Comparison of ENCODE assay signal across 22 cellular contexts in the genomic region with DNA sequence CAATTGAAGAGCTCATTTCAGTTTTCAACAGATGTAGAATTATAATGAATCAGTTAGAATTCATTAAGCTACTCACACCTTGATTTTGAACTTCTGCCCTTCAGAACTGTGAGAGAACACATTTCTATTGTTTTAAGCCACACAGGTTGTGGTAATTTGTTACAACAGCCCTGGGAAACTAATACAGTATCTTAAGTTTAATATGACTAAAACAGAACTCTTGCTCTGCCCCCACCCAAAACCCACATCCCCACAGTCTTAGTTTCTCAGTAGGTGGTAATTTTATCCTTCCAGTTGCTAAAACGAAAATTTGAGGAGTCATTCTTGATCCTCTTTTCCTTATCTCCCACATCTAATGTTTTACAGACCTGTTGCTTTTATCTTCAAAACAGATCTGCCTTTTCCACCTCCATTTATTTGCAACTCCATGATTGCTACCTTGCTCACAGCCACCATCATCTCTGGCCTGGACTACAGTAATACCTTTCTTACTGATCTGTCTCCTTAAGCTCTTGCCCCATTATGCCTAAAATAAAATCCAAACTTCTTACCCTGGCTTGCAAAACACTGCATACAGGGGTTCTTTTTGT.
DNase-seq lines count a peak whose midpoint lies in the region; ATAC-seq, FAIRE-seq and TF ChIP-seq lines count a peak whose summit lies in the region.
"Had no signal": no experiment of that assay in that cellular context is flagged by ENCODE, and none has a peak within 500 bp of the region (broad histone marks: within the 10 kb centered on the region; RNA-seq: fewer than 3 reads in every experiment).

No MANE protein-coding gene starts in this region.

- CTCF ChIA-PET in H1 (lab: Charles Lee; ENCODE audit: partially characterized antibody): interaction anchor here (0.6 to 2.0 kb wide), 2 partner anchors 64 to 1926 kb away, joined by 3 to 8 read pairs; no protein-coding TSS in a partner anchor

- H3K4me3 Mint-ChIP-seq in effector memory CD8-positive, alpha-beta T cell: no peak overlapping the region
- H3K4me3 Mint-ChIP-seq: CD14-positive monocyte, T-cell had no signal

- no peaks in the 10 kb centered on the region for H4K20me1 ChIP-seq in H1 (replicated peaks in 1 of 2; ENCODE audit: control insufficient read depth in 1 of 2, insufficient read depth in 2 of 2, low read length in 2 of 2)

- H3K27ac Mint-ChIP-seq in effector memory CD8-positive, alpha-beta T cell: no peak overlapping the region
- H3K27ac Mint-ChIP-seq: CD14-positive monocyte, T-cell had no signal

- H2BK12ac ChIP-seq in H1 (ENCODE audit: low read depth, low read length): peak overlapping the region; percentile 88

- no peak overlapping the region for H3K9ac ChIP-seq in H1 (replicated peaks in 1 of 4; ENCODE audit: extremely low read depth in 1 of 4, low read depth in 3 of 4, low read length in 3 of 4)

- peak overlapping the region; percentile 31 for H4K5ac ChIP-seq in H1 (ENCODE audit: insufficient read length, low read depth, low read length)

- H3K18ac ChIP-seq in H1 (ENCODE audit: extremely low read depth, low read length): 0 out of 2 replicates have a peak overlapping the region, but pooled peaks have one; percentile 26

- no peak overlapping the region for H3K14ac ChIP-seq in H1 (ENCODE audit: insufficient read length)

- ATAC-seq in GM18868 (IDR thresholded peaks at IDR 0.05; ENCODE audit: unreplicated experiment): peak; percentile 62
- peak; percentile 54 for ATAC-seq in HG03095 (IDR thresholded peaks at IDR 0.05; ENCODE audit: unreplicated experiment)
- no peak for ATAC-seq in effector memory CD8-positive, alpha-beta T cell (replicated peaks)
- ATAC-seq: T-cell had no signal

- POLR2A ChIA-PET in H1 (lab: Charles Lee; ENCODE audit: partially characterized antibody): no interaction called here

- WGBS in H1 (ENCODE audit: extremely low coverage in 1 of 2, insufficient coverage in 1 of 2, insufficient read length in 1 of 2, insufficient replicate concordance in 2 of 2, low coverage in 1 of 2, low lambda C conversion rate in 2 of 2, missing lambda C conversion rate in 1 of 2), 2 experiments: 36% methylated on average over 1 of the region's 1 CpG; no CpG with 5 or more reads in 1 of the 2 experiments

- no peak overlapping the region for H3K4ac ChIP-seq in H1 (replicated peaks; ENCODE audit: insufficient read length, low read depth, low read length)

- TF ChIP-seq CTCF in H1 (IDR thresholded peaks at IDR 0.05; ENCODE audit: control extremely low read depth in 1 of 3, insufficient read depth in 1 of 3, low read depth in 1 of 3, low read length in 3 of 3): no peak

- H3K36me3 ChIP-seq in H1 (ENCODE audit: control insufficient read depth in 2 of 4, insufficient read depth in 4 of 4, low read length in 3 of 4): peaks cover 0 to 4% (median 0%) of the 10 kb centered on the region in 4 experiments; a peak in 3 of 8 replicates
- H3K36me3 ChIP-seq: MG63, Peyer's patch had no signal

- H3K4me1 Mint-ChIP-seq in effector memory CD8-positive, alpha-beta T cell (ENCODE audit: low read depth in 2 of 2): no peaks in the 10 kb centered on the region
- H3K4me1 Mint-ChIP-seq: CD14-positive monocyte, T-cell had no signal

- peak overlapping the region; percentile 87; the same call in 1 of the 2 replicates for H2BK20ac ChIP-seq in H1 (ENCODE audit: low read length)

- no peak overlapping the region for H2AK5ac ChIP-seq in H1 (ENCODE audit: low read depth, low read length)

- H3K23me2 ChIP-seq in H1 (ENCODE audit: low read depth, low read length): no peaks in the 10 kb centered on the region

- TF ChIP-seq POLR2A in H1 (IDR thresholded peaks at IDR 0.05; ENCODE audit: control extremely low read depth in 1 of 2, low read depth in 2 of 2, low read length in 2 of 2): no peak

- TF ChIP-seq RAD21 in H1 (IDR thresholded peaks at IDR 0.05 in 1 of 2, conservative IDR thresholded peaks at IDR 0.05 in 1 of 2; ENCODE audit: low read depth in 2 of 2, low read length in 2 of 2): no peak

- H3K9me3 ChIP-seq in H1 (ENCODE audit: insufficient read depth in 2 of 2, low read depth in 1 of 2, low read length in 1 of 2): peaks cover 8% of the 10 kb centered on the region in 2 experiments; a peak in 3 of 4 replicates
- H3K9me3 ChIP-seq: MG63, Peyer's patch had no signal

- H3K27me3 Mint-ChIP-seq in effector memory CD8-positive, alpha-beta T cell: peaks cover 28 to 43% of the 10 kb centered on the region in 2 donors

- peak overlapping the region; percentile 6 for H4K91ac ChIP-seq in H1 (replicated peaks; ENCODE audit: insufficient read length, low read length)

- peak overlapping the region in 1 of 2 experiments; percentile 25; a peak in 1 of 4 replicates for H3K4me2 ChIP-seq in H1 (ENCODE audit: insufficient read depth in 1 of 2, low read depth in 2 of 2, low read length in 2 of 2)

- peak overlapping the region; percentile 81 for H2BK120ac ChIP-seq in H1 (replicated peaks; ENCODE audit: low read depth, low read length)

- no peak overlapping the region for H4K8ac ChIP-seq in H1 (ENCODE audit: extremely low read depth, insufficient read depth, low read length)

- no peak overlapping the region for H2AFZ ChIP-seq in H1 (ENCODE audit: low read length)

- H3K4me3 ChIP-seq in H1 (ENCODE audit: extremely low read depth in 1 of 4, insufficient read depth in 2 of 4, low read depth in 3 of 4, low read length in 4 of 4): no peak overlapping the region
- H3K4me3 ChIP-seq: MG63, Peyer's patch, SK-N-MC had no signal

- no peaks in the 10 kb centered on the region for H3K36me3 Mint-ChIP-seq in effector memory CD8-positive, alpha-beta T cell (ENCODE audit: insufficient read depth)
- H3K36me3 Mint-ChIP-seq: CD14-positive monocyte, T-cell had no signal

- no peaks in the 10 kb centered on the region for H3K79me2 ChIP-seq in H1 (ENCODE audit: control insufficient read depth in 1 of 2, insufficient read depth in 2 of 2, low read length in 2 of 2)

- TF ChIP-seq EP300 in H1 (IDR thresholded peaks at IDR 0.05; ENCODE audit: borderline replicate concordance in 1 of 2, low read depth in 2 of 2, low read length in 2 of 2): no peak

- DNase-seq in H1 (ENCODE audit: low read depth in 1 of 2, low spot score in 2 of 2) (no peak), urothelium cell line (ENCODE audit: low spot score) (no peak), DMS153 (lab: John Stamatoyannopoulos, UW) (no peak), SKM-1 (lab: John Stamatoyannopoulos, UW; ENCODE audit: unreplicated experiment) (no peak)
- no peak for DNase-seq in effector memory CD8-positive, alpha-beta T cell
- DNase-seq: AML-193, COR-L47, H7, IMR-90, Karpas-422, MG63, NCI-H1092, NCI-H146, NCI-H2081 treated with DMSO at 0.1 percent for 48 hours, NCI-H510A treated with DMSO at 0.1 percent for 48 hours, Peyer's patch, Right ventricle myocardium superior, T-cell had no signal

- peak overlapping the region; percentile 92; the same call in 1 of the 2 replicates for H2BK5ac ChIP-seq in H1 (ENCODE audit: low read depth, low read length)

- no peaks in the 10 kb centered on the region for H3K9me3 Mint-ChIP-seq in effector memory CD8-positive, alpha-beta T cell

- H2BK15ac ChIP-seq in H1 (ENCODE audit: low read length): no peak overlapping the region

- no peak overlapping the region for H3K23ac ChIP-seq in H1 (ENCODE audit: insufficient read length)

- H3K27me3 ChIP-seq in H1 (replicated peaks in 1 of 4; ENCODE audit: control insufficient read depth in 3 of 4, extremely low read depth in 1 of 4, insufficient read depth in 3 of 4, low read length in 3 of 4): no peaks in the 10 kb centered on the region
- H3K27me3 ChIP-seq: MG63, Peyer's patch had no signal

- H3K79me1 ChIP-seq in H1 (ENCODE audit: low read depth, low read length): no peaks in the 10 kb centered on the region

- FAIRE-seq in H1 (lab: Jason Lieb, UNC): no peak
- peak; percentile 42 for FAIRE-seq in urothelium cell line (lab: Jason Lieb, UNC)

- H3K4me1 ChIP-seq in H1 (replicated peaks in 1 of 4; ENCODE audit: control insufficient read depth in 3 of 4, insufficient read depth in 4 of 4, low read length in 3 of 4): peaks cover 3 to 17% (median 11%) of the 10 kb centered on the region in 4 experiments; a peak in 6 of 7 replicates
- H3K4me1 ChIP-seq: Peyer's patch had no signal

- H3K27ac ChIP-seq in H1 (ENCODE audit: low read depth, low read length): peak overlapping the region; percentile 11; the same call in 1 of the 2 replicates
- H3K27ac ChIP-seq: Peyer's patch, SK-N-MC had no signal

- H3K56ac ChIP-seq in H1 (replicated peaks; ENCODE audit: insufficient read length, low read depth, low read length): no peak overlapping the region

TF ChIP-seq in H1, 55 proteins besides CTCF, POLR2A, EP300 and RAD21:
- TF ChIP-seq CTBP2 (IDR thresholded peaks at IDR 0.05; ENCODE audit: borderline replicate concordance, insufficient read depth, insufficient read length, low read length): no peak
- no peak for TF ChIP-seq RBBP5 (IDR thresholded peaks at IDR 0.05; ENCODE audit: borderline replicate concordance, low read depth, low read length)
- TF ChIP-seq KDM5A (IDR thresholded peaks at IDR 0.05; ENCODE audit: low read length): no peak
- TF ChIP-seq NANOG (IDR thresholded peaks at IDR 0.05; ENCODE audit: insufficient read depth, low read depth, low read length, poor library complexity, severe bottlenecking): no peak
- TF ChIP-seq, protein P1, sequence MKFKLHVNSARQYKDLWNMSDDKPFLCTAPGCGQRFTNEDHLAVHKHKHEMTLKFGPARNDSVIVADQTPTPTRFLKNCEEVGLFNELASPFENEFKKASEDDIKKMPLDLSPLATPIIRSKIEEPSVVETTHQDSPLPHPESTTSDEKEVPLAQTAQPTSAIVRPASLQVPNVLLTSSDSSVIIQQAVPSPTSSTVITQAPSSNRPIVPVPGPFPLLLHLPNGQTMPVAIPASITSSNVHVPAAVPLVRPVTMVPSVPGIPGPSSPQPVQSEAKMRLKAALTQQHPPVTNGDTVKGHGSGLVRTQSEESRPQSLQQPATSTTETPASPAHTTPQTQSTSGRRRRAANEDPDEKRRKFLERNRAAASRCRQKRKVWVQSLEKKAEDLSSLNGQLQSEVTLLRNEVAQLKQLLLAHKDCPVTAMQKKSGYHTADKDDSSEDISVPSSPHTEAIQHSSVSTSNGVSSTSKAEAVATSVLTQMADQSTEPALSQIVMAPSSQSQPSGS (IDR thresholded peaks at IDR 0.05; ENCODE audit: low read length): no peak
- TF ChIP-seq CHD1 (IDR thresholded peaks at IDR 0.05; ENCODE audit: low read depth, low read length): no peak
- TF ChIP-seq GABPA (IDR thresholded peaks at IDR 0.05; ENCODE audit: borderline replicate concordance, insufficient read depth, low read length): no peak
- no peak for TF ChIP-seq SUZ12 (IDR thresholded peaks at IDR 0.05; ENCODE audit: low read length)
- TF ChIP-seq TBP (IDR thresholded peaks at IDR 0.05; ENCODE audit: low read depth, low read length): no peak
- no peak for TF ChIP-seq HDAC2 (IDR thresholded peaks at IDR 0.05; ENCODE audit: borderline replicate concordance in 1 of 2, low read depth in 2 of 2, low read length in 2 of 2)
